In the genomic region with DNA sequence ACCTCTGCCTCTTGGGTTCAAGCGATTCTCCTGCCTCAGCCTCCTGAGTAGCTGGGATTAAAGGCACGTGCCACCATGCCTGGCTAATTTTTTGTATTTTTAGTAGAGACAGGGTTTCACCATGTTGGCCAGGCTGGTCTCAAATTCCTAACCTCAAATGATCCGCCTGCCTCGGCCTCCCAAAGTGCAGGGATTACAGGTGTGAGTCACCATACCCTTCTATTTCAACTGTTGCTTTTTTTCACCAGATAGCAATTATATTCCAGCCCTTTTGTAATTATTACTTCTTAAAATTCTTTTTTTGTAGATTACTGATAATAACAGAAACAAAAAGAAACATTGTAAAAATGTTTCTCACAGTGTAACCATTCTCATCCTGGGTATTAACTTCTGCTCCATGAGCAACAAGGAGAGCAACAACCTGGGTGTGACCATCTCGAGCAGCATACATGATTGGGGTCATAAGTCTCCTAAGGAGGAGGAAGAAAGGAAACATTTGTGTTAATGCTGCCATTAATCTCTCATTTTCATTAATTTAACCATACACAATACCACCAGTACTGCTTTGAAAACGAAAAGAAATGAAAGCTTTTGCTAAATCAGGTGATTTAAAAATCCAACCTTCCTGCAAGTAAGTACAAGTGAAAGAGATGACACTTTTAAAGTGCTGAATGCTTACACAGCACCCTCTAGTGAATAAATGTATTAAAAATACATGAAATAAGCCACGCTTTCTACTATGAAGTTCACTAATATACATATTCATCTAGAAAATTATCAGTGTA, we compare ENCODE assay signal across 8 cellular contexts. TPM values are rescaled to one million over a fixed set of nuclear protein-coding genes. Genes with fewer than 3 reads are reported as not detected.
DNase-seq lines count a peak whose midpoint lies in the region; ATAC-seq, FAIRE-seq and TF ChIP-seq lines count a peak whose summit lies in the region.

No MANE protein-coding gene starts in this region.

- H3K9ac ChIP-seq in endothelial cell of umbilical vein (replicated peaks; ENCODE audit: extremely low read depth, insufficient read depth, low read length): no peak overlapping the region

- H3K79me2 ChIP-seq in endothelial cell of umbilical vein (ENCODE audit: control insufficient read depth, insufficient read depth, low read length): no peaks in the 10 kb centered on the region

- H3K27ac ChIP-seq in endothelial cell of umbilical vein (ENCODE audit: insufficient read depth, low read depth, low read length) (no peak overlapping the region), thoracic aorta (no peak overlapping the region), vagina (no peak overlapping the region)

- H2AFZ ChIP-seq in endothelial cell of umbilical vein (ENCODE audit: low read depth, low read length): no peak overlapping the region

- H3K9me3 ChIP-seq in endothelial cell of umbilical vein (replicated peaks; ENCODE audit: control insufficient read depth, insufficient read depth, low read length) (no peaks in the 10 kb centered on the region), thoracic aorta (no peaks in the 10 kb centered on the region), vagina (no peaks in the 10 kb centered on the region)

- CTCF ChIA-PET in endothelial cell of umbilical vein (lab: Charles Lee): interaction anchor here (0.8 to 4.7 kb wide), 13 partner anchors 9 to 794 kb away, joined by 3 to 51 read pairs (median 5); no protein-coding TSS in a partner anchor

- H3K27me3 Mint-ChIP-seq in activated naive CD8-positive, alpha-beta T cell treated with anti-CD3 and anti-CD28 coated beads for 36 hours: no peaks in the 10 kb centered on the region

- no peak overlapping the region for H3K27ac Mint-ChIP-seq in activated naive CD8-positive, alpha-beta T cell treated with anti-CD3 and anti-CD28 coated beads for 36 hours

- no peak overlapping the region for H3K4me2 ChIP-seq in endothelial cell of umbilical vein (ENCODE audit: insufficient read depth, low read length)

- H3K27me3 ChIP-seq in endothelial cell of umbilical vein (ENCODE audit: control insufficient read depth in 2 of 2, insufficient read depth in 2 of 2, low read length in 2 of 2) (no peaks in the 10 kb centered on the region), thoracic aorta (replicated peaks; ENCODE audit: insufficient read depth) (no peaks in the 10 kb centered on the region), vagina (no peaks in the 10 kb centered on the region)

- H3K4me1 ChIP-seq in endothelial cell of umbilical vein (ENCODE audit: control insufficient read depth, extremely low read depth, insufficient read depth, low read length) (no peaks in the 10 kb centered on the region), thoracic aorta (ENCODE audit: control insufficient read depth in 1 of 2, low read depth in 2 of 2) (no peaks in the 10 kb centered on the region), vagina (no peaks in the 10 kb centered on the region)

- no peak for TF ChIP-seq POLR2A in endothelial cell of umbilical vein (IDR thresholded peaks at IDR 0.05; ENCODE audit: low read depth, low read length)
- no peak for TF ChIP-seq POLR2A in vagina (IDR thresholded peaks at IDR 0.05)

- dilution Hi-C loops in endothelial cell of umbilical vein (cut with MboI; ENCODE audit: extremely low pct_ligation_motif_present, low sequenced_read_pairs): no loop called here

- no peak for ATAC-seq in thoracic aorta (ENCODE audit: insufficient number of reproducible peaks, low FRiP score, low read depth)

- H3K4me3 ChIP-seq in GM12865 (ENCODE audit: low read depth, low read length) (peak overlapping the region; percentile 25; the same call in 1 of the 2 replicates), endothelial cell of umbilical vein (replicated peaks in 1 of 3; ENCODE audit: insufficient read depth in 1 of 3, low read depth in 1 of 3, low read length in 3 of 3) (no peak overlapping the region), thoracic aorta (no peak overlapping the region), vagina (no peak overlapping the region)

- H3K36me3 Mint-ChIP-seq in activated naive CD8-positive, alpha-beta T cell treated with anti-CD3 and anti-CD28 coated beads for 36 hours: no peaks in the 10 kb centered on the region

- intact Hi-C loops in endothelial cell of umbilical vein (cut with micrococcal nuclease): loop anchor here (1.0 to 10.0 kb wide), 6 partner anchors 73 to 1211 kb away; no protein-coding TSS in a partner anchor
- intact Hi-C loops in vagina (cut with DNase I): no loop called here

- H4K20me1 ChIP-seq in endothelial cell of umbilical vein (replicated peaks; ENCODE audit: control insufficient read depth, extremely low read depth, insufficient read depth, low read length): no peaks in the 10 kb centered on the region

- no TSS peak for BruUV-seq in endothelial cell of umbilical vein (replicated peaks; lab: Mats Ljungman, UMichigan)

- no peaks in the 10 kb centered on the region for H3K9me1 ChIP-seq in endothelial cell of umbilical vein (replicated peaks; ENCODE audit: control insufficient read depth, extremely low read depth, insufficient read depth, low read length)

- no peak overlapping the region for H3K4me3 Mint-ChIP-seq in activated naive CD8-positive, alpha-beta T cell treated with anti-CD3 and anti-CD28 coated beads for 36 hours

- peak; percentile 35 for TF ChIP-seq CTCF in GM12865 (IDR thresholded peaks at IDR 0.05; ENCODE audit: insufficient read depth, low read depth, low read length, missing control alignments)
- peak in 1 of 2 donors; percentile 10 for TF ChIP-seq CTCF in endothelial cell of umbilical vein (IDR thresholded peaks at IDR 0.05; ENCODE audit: extremely low read depth in 1 of 2, insufficient read depth in 1 of 2, low read depth in 1 of 2, low read length in 2 of 2)
- peak; percentile 25 for TF ChIP-seq CTCF in thoracic aorta (IDR thresholded peaks at IDR 0.05)
- TF ChIP-seq CTCF in vagina (IDR thresholded peaks at IDR 0.05): no peak

- H3K36me3 ChIP-seq in endothelial cell of umbilical vein (ENCODE audit: control insufficient read depth in 2 of 2, extremely low read depth in 1 of 2, insufficient read depth in 2 of 2, low read length in 2 of 2) (no peaks in the 10 kb centered on the region), thoracic aorta (no peaks in the 10 kb centered on the region), vagina (no peaks in the 10 kb centered on the region)

- POLR2A ChIA-PET in endothelial cell of umbilical vein (lab: Charles Lee): no interaction called here

- peak; percentile 48 for DNase-seq in GM12865 (ENCODE audit: low read depth)
- DNase-seq in H4 (ENCODE audit: low spot score): peak; percentile 55
- peak; percentile 3 for DNase-seq in NCI-H2171 (lab: John Stamatoyannopoulos, UW)
- DNase-seq in endothelial cell of umbilical vein (ENCODE audit: low read depth, low spot score): peak; percentile 47
- DNase-seq in thoracic aorta (ENCODE audit: low spot score): no peak
- no peak for DNase-seq in activated naive CD8-positive, alpha-beta T cell treated with anti-CD3 and anti-CD28 coated beads for 36 hours
- no peak for DNase-seq in vagina (ENCODE audit: extremely low spot score in 2 of 2)
- no peak for DNase-seq in NCI-H526 treated with DMSO at 0.1 percent for 48 hours (lab: John Stamatoyannopoulos, UW)

- H3K9me3 Mint-ChIP-seq in activated naive CD8-positive, alpha-beta T cell treated with anti-CD3 and anti-CD28 coated beads for 36 hours: peaks cover 15% of the 10 kb centered on the region

- H3K4me1 Mint-ChIP-seq in activated naive CD8-positive, alpha-beta T cell treated with anti-CD3 and anti-CD28 coated beads for 36 hours: no peaks in the 10 kb centered on the region

- no peak for FAIRE-seq in endothelial cell of umbilical vein (lab: Jason Lieb, UNC)

TF ChIP-seq in endothelial cell of umbilical vein, 7 proteins besides CTCF, POLR2A, EP300 and RAD21:
- TF ChIP-seq MYC (IDR thresholded peaks at IDR 0.05; ENCODE audit: low read depth, low read length) (no peak), POLR2AphosphoS5 (IDR thresholded peaks at IDR 0.05; ENCODE audit: insufficient read depth, low read depth, low read length) (no peak), GATA2 (IDR thresholded peaks at IDR 0.05; ENCODE audit: insufficient read depth, insufficient read length, low read depth, low read length) (no peak), JUN (IDR thresholded peaks at IDR 0.05; ENCODE audit: borderline replicate concordance, insufficient read depth, insufficient read length, low read depth) (no peak), EZH2 (IDR thresholded peaks at IDR 0.05; ENCODE audit: borderline replicate concordance, low read depth, low read length, severe bottlenecking) (no peak)
- TF ChIP-seq, protein P1, sequence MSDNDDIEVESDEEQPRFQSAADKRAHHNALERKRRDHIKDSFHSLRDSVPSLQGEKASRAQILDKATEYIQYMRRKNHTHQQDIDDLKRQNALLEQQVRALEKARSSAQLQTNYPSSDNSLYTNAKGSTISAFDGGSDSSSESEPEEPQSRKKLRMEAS (IDR thresholded peaks at IDR 0.05; ENCODE audit: insufficient read depth, insufficient read length): no peak

RNA-seq across cellular contexts. Expression of a gene that starts 41.8 kb away (rescaled TPM):
- 0.14 TPM in 1 of 2 replicates, not detected in the other for total RNA-seq in H4 (2014; rRNA removed; shearing (Covaris generic))
- total RNA-seq in endothelial cell of umbilical vein (not detected in 2 replicates), thoracic aorta (not detected), vagina (not detected)
- polyA plus RNA-seq in endothelial cell of umbilical vein: not detected in 2 replicates
- not detected in 2 replicates for polyA plus RNA-seq in endothelial cell of umbilical vein (2011; cell fraction: cytosol; rRNA removed)
- polyA plus RNA-seq in endothelial cell of umbilical vein (2011; cell fraction: nucleus; rRNA removed): not detected in 2 replicates
- polyA plus RNA-seq in endothelial cell of umbilical vein (2012): not detected in 2 replicates
- not detected in 2 replicates for polyA minus RNA-seq in endothelial cell of umbilical vein
- not detected for polyA minus RNA-seq in endothelial cell of umbilical vein (2011; cell fraction: cytosol; rRNA and poly(A)+ RNA removed)
- polyA minus RNA-seq in endothelial cell of umbilical vein (2011; cell fraction: nucleus; rRNA and poly(A)+ RNA removed): not detected in 2 replicates
- total RNA-seq in activated naive CD8-positive, alpha-beta T cell treated with anti-CD3 and anti-CD28 coated beads for 36 hours: not detected

Comparison
In these comparisons a context has a peak if more than half of its experiments do, and no peak if none do; other contexts are left out.
1. DNase-seq: peak in GM12865 (single experiment), H4 (single experiment), NCI-H2171 (single experiment) and endothelial cell of umbilical vein (single experiment); none in thoracic aorta (single experiment), activated naive CD8-positive, alpha-beta T cell treated with anti-CD3 and anti-CD28 coated beads for 36 hours (single experiment), vagina (0 of 2) and NCI-H526 treated with DMSO at 0.1 percent for 48 hours (single experiment).
2. CTCF ChIP-seq: peak in GM12865 (single experiment) and thoracic aorta (single experiment); none in vagina (0 of 3).